In genomic region chr9:137220317-137221094, GRCh38 we compare ENCODE assay signal across 1 cellular context.
TF ChIP-seq lines count a peak whose summit lies in the region.

No MANE protein-coding gene starts in this region.

TF ChIP-seq in GM23338, 12 proteins besides CTCF, POLR2A, EP300 and RAD21:
- no peak for TF ChIP-seq EZH2phosphoT487 (IDR thresholded peaks at IDR 0.05; ENCODE audit: unreplicated experiment)
- no peak for TF ChIP-seq CREB1 (CRISPR knock-in tag; IDR thresholded peaks at IDR 0.05; ENCODE audit: low read depth)
- TF ChIP-seq STAT1 (IDR thresholded peaks at IDR 0.05; ENCODE audit: unreplicated experiment) = no peak
- TF ChIP-seq NANOG (IDR thresholded peaks at IDR 0.05; ENCODE audit: borderline replicate concordance) = no peak
- TF ChIP-seq ZNF462 (CRISPR knock-in tag; IDR thresholded peaks at IDR 0.05) = no peak
